In genomic region chr6:37923514-37923913, GRCh38 we compare ENCODE assay signal across 21 cellular contexts.
DNase-seq lines count a peak whose midpoint lies in the region; ATAC-seq, FAIRE-seq and TF ChIP-seq lines count a peak whose summit lies in the region.
"Had no signal": no experiment of that assay in that cellular context is flagged by ENCODE, and none has a peak within 500 bp of the region (broad histone marks: within the 10 kb centered on the region; RNA-seq: fewer than 3 reads in every experiment).

No MANE protein-coding gene starts in this region.

- no peaks in the 10 kb centered on the region for H3K9me3 ChIP-seq in GM12878 (replicated peaks; ENCODE audit: control insufficient read depth, insufficient read depth, low read length)
- H3K9me3 ChIP-seq: BLaER1, Caco-2 had no signal

- POLR2A ChIA-PET in GM12878 (lab: Charles Lee) = interaction anchor here (0.6 to 1.6 kb wide), 5 partner anchors 14 to 429 kb away, joined by 4 to 11 read pairs (median 6); no protein-coding TSS in a partner anchor

- FAIRE-seq in GM12878 (lab: Jason Lieb, UNC) (no peak), islet of Langerhans (lab: Jason Lieb, UNC) (peak; percentile 45)
- FAIRE-seq: GM12891 had no signal

- no peaks in the 10 kb centered on the region for H3K27me3 Mint-ChIP-seq in natural killer cell (ENCODE audit: low read depth in 2 of 2)
- H3K27me3 Mint-ChIP-seq in natural killer cell treated with Interleukin-12 subunit alpha and Interleukin-12 subunit beta and Interleukin-15 and Interleukin-18, amount 100 ng/mL, for 72 hours = no peaks in the 10 kb centered on the region
- H3K27me3 Mint-ChIP-seq: CD4-positive, CD25-positive, alpha-beta regulatory T cell had no signal

- H3K4me3 Mint-ChIP-seq in natural killer cell = no peak overlapping the region
- no peak overlapping the region for H3K4me3 Mint-ChIP-seq in natural killer cell treated with Interleukin-12 subunit alpha and Interleukin-12 subunit beta and Interleukin-15 and Interleukin-18, amount 100 ng/mL, for 72 hours
- H3K4me3 Mint-ChIP-seq: CD8-positive, alpha-beta T cell; GM23338; H9 had no signal

- in situ Hi-C loops in GM12878 (cut with MboI) = no loop called here
- in situ Hi-C loops in GM13977 (cut with MboI; ENCODE audit: low pct_unique_long_range_greater_than_20kb, low sequenced_read_pairs, unreplicated experiment) = no loop called here

- no peaks in the 10 kb centered on the region for H3K9me3 Mint-ChIP-seq in natural killer cell
- H3K9me3 Mint-ChIP-seq in natural killer cell treated with Interleukin-12 subunit alpha and Interleukin-12 subunit beta and Interleukin-15 and Interleukin-18, amount 100 ng/mL, for 72 hours = no peaks in the 10 kb centered on the region
- H3K9me3 Mint-ChIP-seq: CD4-positive, CD25-positive, alpha-beta regulatory T cell; CD8-positive, alpha-beta T cell; GM23338; H9 had no signal

- TF ChIP-seq POLR2A in GM12878 (IDR thresholded peaks at IDR 0.05; ENCODE audit: low read depth, low read length) = no peak

- no peaks in the 10 kb centered on the region for H3K36me3 Mint-ChIP-seq in natural killer cell
- peaks cover 6% of the 10 kb centered on the region for H3K36me3 Mint-ChIP-seq in natural killer cell treated with Interleukin-12 subunit alpha and Interleukin-12 subunit beta and Interleukin-15 and Interleukin-18, amount 100 ng/mL, for 72 hours

- intact Hi-C loops in natural killer cell (cut with micrococcal nuclease) (no loop called here), GM12878 (cut with micrococcal nuclease; ENCODE audit: unreplicated experiment) (no loop called here)

- RAD21 ChIA-PET in GM12878 (lab: Charles Lee; ENCODE audit: unreplicated experiment) = interaction anchor here (1.1 to 1.5 kb wide), 2 partner anchors 8 to 93 kb away, joined by 3 to 7 read pairs; no protein-coding TSS in a partner anchor

- no peak for TF ChIP-seq RAD21 in GM12878 (IDR thresholded peaks at IDR 0.05; ENCODE audit: insufficient read depth, low read depth, low read length)

- H3K4me1 ChIP-seq in GM12878 (ENCODE audit: control insufficient read depth, insufficient read depth, low read length) = 0 out of 2 replicates have a peak, but pooled peaks cover 9% of the 10 kb centered on the region
- H3K4me1 ChIP-seq: Caco-2 had no signal

- no peaks in the 10 kb centered on the region for H3K27me3 ChIP-seq in GM12878 (replicated peaks in 1 of 2; ENCODE audit: control insufficient read depth in 2 of 2, insufficient read depth in 2 of 2, low read length in 1 of 2)
- H3K27me3 ChIP-seq: BLaER1 had no signal

- H3K9ac ChIP-seq in GM12878 (ENCODE audit: control insufficient read depth, insufficient read depth, low read length) = no peak overlapping the region
- H3K9ac ChIP-seq: BLaER1 had no signal

- ATAC-seq in natural killer cell (peak; percentile 35 to 57 (median 38)), GM12878 (peak; percentile 44), HG03457 (IDR thresholded peaks at IDR 0.05; ENCODE audit: unreplicated experiment) (no peak)
- ATAC-seq in natural killer cell treated with Interleukin-12 subunit alpha and Interleukin-12 subunit beta and Interleukin-15 and Interleukin-18, amount 100 ng/mL, for 72 hours = no peak
- ATAC-seq: CD8-positive, alpha-beta T cell; GM23338; HCT116 had no signal

- no peak overlapping the region for H3K4me3 ChIP-seq in GM12878
- H3K4me3 ChIP-seq: BLaER1, GM23338 had no signal

- no peak for DNase-seq in natural killer cell
- no peak for DNase-seq in natural killer cell treated with Interleukin-12 subunit alpha and Interleukin-12 subunit beta and Interleukin-15 and Interleukin-18, amount 100 ng/mL, for 72 hours (ENCODE audit: low spot score)
- no peak for DNase-seq in GM12878 (ENCODE audit: low read depth, low spot score)
- DNase-seq in DMS153 (lab: John Stamatoyannopoulos, UW) = no peak
- no peak for DNase-seq in GM13977 (ENCODE audit: low spot score)
- DNase-seq: AML-193; Caco-2; CD4-positive, CD25-positive, alpha-beta regulatory T cell; CD8-positive, alpha-beta T cell; DMS79; EL; GDM1; H9 had no signal

- H3K79me2 ChIP-seq in GM12878 (ENCODE audit: control insufficient read depth, insufficient read depth, low read length) = peaks cover 39% of the 10 kb centered on the region

- no peak overlapping the region for H2AFZ ChIP-seq in GM12878 (ENCODE audit: control insufficient read depth, low read depth, low read length)
- H2AFZ ChIP-seq: GM23338 had no signal

- SMC1A ChIA-PET in GM12878 (lab: Charles Lee; ENCODE audit: uncharacterized antibody, unreplicated experiment) = interaction anchor here (0.9 to 2.5 kb wide), 8 partner anchors 13 to 110 kb away, joined by 3 to 11 read pairs (median 4); no protein-coding TSS in a partner anchor

- BruUV-seq in GM12878 (replicated peaks; lab: Mats Ljungman, UMichigan) = no TSS peak

- CTCF ChIA-PET in GM12878 (lab: Yijun Ruan, JAX) = interaction anchor here (0.6 to 1.5 kb wide), 5 partner anchors 13 to 1320 kb away, joined by 3 to 6 read pairs (median 3); no protein-coding TSS in a partner anchor

- peaks cover 41 to 63% of the 10 kb centered on the region in 2 donors for H3K4me1 Mint-ChIP-seq in natural killer cell
- peaks cover 38 to 50% of the 10 kb centered on the region in 2 donors for H3K4me1 Mint-ChIP-seq in natural killer cell treated with Interleukin-12 subunit alpha and Interleukin-12 subunit beta and Interleukin-15 and Interleukin-18, amount 100 ng/mL, for 72 hours (ENCODE audit: low read depth in 2 of 2)

- no peak overlapping the region for H3K27ac Mint-ChIP-seq in natural killer cell
- no peak overlapping the region for H3K27ac Mint-ChIP-seq in natural killer cell treated with Interleukin-12 subunit alpha and Interleukin-12 subunit beta and Interleukin-15 and Interleukin-18, amount 100 ng/mL, for 72 hours
- H3K27ac Mint-ChIP-seq: CD8-positive, alpha-beta T cell; GM23338; H9 had no signal

- TF ChIP-seq EP300 in GM12878 (IDR thresholded peaks at IDR 0.05; ENCODE audit: borderline replicate concordance in 1 of 2, control insufficient read depth in 1 of 2, low read depth in 2 of 2, low read length in 2 of 2) = no peak

- H3K36me3 ChIP-seq in GM12878 (ENCODE audit: control insufficient read depth in 2 of 2, insufficient read depth in 2 of 2, low read length in 1 of 2) = no peaks in the 10 kb centered on the region; a peak in 1 of 4 replicates
- H3K36me3 ChIP-seq: BLaER1 had no signal

- peaks cover 7% of the 10 kb centered on the region; the same call in 1 of the 2 replicates for H4K20me1 ChIP-seq in GM12878 (ENCODE audit: control insufficient read depth, insufficient read depth)

- no peak overlapping the region for H3K27ac ChIP-seq in GM12878 (ENCODE audit: control insufficient read depth, insufficient read depth)
- H3K27ac ChIP-seq: 22Rv1, BLaER1, C4-2B had no signal

- no peak for TF ChIP-seq CTCF in natural killer cell (IDR thresholded peaks at IDR 0.05)
- no peak for TF ChIP-seq CTCF in GM12878 (IDR thresholded peaks at IDR 0.05 in 2 of 3, conservative IDR thresholded peaks at IDR 0.05 in 1 of 3; ENCODE audit: control insufficient read depth in 2 of 3, extremely low read depth in 1 of 3, insufficient read depth in 1 of 3, low read depth in 3 of 3, low read length in 3 of 3)
- TF ChIP-seq CTCF in GM13977 (IDR thresholded peaks at IDR 0.05; ENCODE audit: extremely low read depth, insufficient read depth, missing control alignments) = no peak

- no peak overlapping the region for H3K4me2 ChIP-seq in GM12878 (ENCODE audit: control insufficient read depth, insufficient read depth)
- H3K4me2 ChIP-seq: BLaER1, GM23338 had no signal

TF ChIP-seq in GM12878, 131 proteins besides CTCF, POLR2A, EP300 and RAD21:
- TF ChIP-seq PKNOX1 (IDR thresholded peaks at IDR 0.05) (peak; percentile 51), ZZZ3 (IDR thresholded peaks at IDR 0.05; ENCODE audit: control insufficient read depth, insufficient read length, low read depth) (no peak)

Comparison
In these comparisons a context has a peak if more than half of its experiments do, and no peak if none do; other contexts are left out.
1. ATAC-seq: peak in natural killer cell (3 of 3) and GM12878 (single experiment); none in natural killer cell treated with Interleukin-12 subunit alpha and Interleukin-12 subunit beta and Interleukin-15 and Interleukin-18, amount 100 ng/mL, for 72 hours (0 of 2) and HG03457 (single experiment).